7 cellular contexts compared by ENCODE assay signal in the genomic region with DNA sequence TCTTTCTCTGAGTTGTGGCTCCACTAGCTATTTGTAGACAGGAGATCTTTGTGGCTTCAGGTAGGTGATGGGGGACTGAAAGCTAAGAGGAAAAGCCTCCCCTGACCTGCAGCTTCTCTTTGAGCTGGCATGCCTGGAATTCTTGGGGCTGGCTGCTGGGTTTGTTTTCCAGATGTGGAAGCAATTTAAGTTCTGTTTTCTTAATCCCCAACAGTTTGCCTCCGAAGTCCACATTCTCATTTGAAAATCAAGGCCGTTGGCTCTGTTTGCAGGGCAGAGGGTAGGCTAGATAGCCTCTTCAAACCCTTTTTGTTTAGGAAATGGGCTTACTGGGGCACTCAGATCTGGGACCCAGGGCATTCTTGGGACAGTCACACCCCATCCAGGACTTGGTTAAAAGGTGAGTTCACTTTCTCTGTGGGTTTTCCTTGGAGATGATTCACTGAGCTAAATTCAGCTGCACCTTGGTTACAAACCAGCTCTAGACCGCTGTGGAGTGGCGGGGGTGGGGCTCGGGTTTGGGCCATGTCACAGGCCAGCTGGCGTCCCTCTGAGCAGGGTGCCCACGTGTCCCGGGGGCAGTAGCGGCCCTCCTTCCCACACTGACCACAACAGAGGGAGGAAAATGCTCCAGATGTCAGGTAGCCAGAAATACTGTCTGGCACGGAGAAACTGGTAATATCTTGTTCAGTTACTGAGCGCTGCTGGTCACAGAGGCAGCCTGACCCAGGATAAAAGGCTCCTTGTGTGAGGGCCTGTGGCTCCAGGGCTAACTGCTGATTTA.
DNase-seq lines count a peak whose midpoint lies in the region; ATAC-seq and TF ChIP-seq lines count a peak whose summit lies in the region.

No MANE protein-coding gene starts in this region.

- H3K36me3 Mint-ChIP-seq in activated naive CD8-positive, alpha-beta T cell treated with anti-CD3 and anti-CD28 coated beads, Interleukin-2, amount 50 U/mL, for 24 hours (ENCODE audit: low read depth): no peaks in the 10 kb centered on the region
- H3K36me3 Mint-ChIP-seq in stimulated activated naive B cell treated with anti-CD40 and anti-IgM and Interleukin-4, amounts not matched to agents 10 μg/mL and 1 μg/mL and 100 μg/mL, for 72 hours: peaks cover 3 to 8% of the 10 kb centered on the region in 2 donors

- H3K4me3 ChIP-seq in IMR-90 (ENCODE audit: insufficient read depth, low read depth, low read length): no peak overlapping the region
- H3K4me3 ChIP-seq in iPS-20b (ENCODE audit: low read length): peak overlapping the region; percentile 46; the same call in 1 of the 2 replicates
- H3K4me3 ChIP-seq in Karpas-422 (ENCODE audit: low read length): no peak overlapping the region

- H3K27ac ChIP-seq in IMR-90 (ENCODE audit: insufficient read depth, low read length): no peak overlapping the region
- H3K27ac ChIP-seq in iPS-20b (ENCODE audit: low read length): peak overlapping the region; percentile 77
- H3K27ac ChIP-seq in Karpas-422 (ENCODE audit: low read length): no peak overlapping the region

- no peak overlapping the region for H4K8ac ChIP-seq in IMR-90 (ENCODE audit: low read depth in 2 of 2, low read length in 2 of 2)

- no peaks in the 10 kb centered on the region for H3K79me1 ChIP-seq in IMR-90 (ENCODE audit: low read depth in 1 of 2, low read length in 2 of 2)

- H3K56ac ChIP-seq in IMR-90 (ENCODE audit: extremely low read depth, insufficient read depth, low read length): no peak overlapping the region

- dilution Hi-C loops in IMR-90 (cut with HindIII; ENCODE audit: low sequenced_read_pairs, unreplicated experiment): no loop called here

- BruUV-seq in IMR-90 (replicated peaks; lab: Mats Ljungman, UMichigan): no TSS peak

- intact Hi-C loops in IMR-90 (cut with micrococcal nuclease): no loop called here

- no peaks in the 10 kb centered on the region for H3K36me3 ChIP-seq in IMR-90 (ENCODE audit: control insufficient read depth, insufficient read depth, low read length)
- H3K36me3 ChIP-seq in iPS-20b (ENCODE audit: insufficient read depth, low read depth, low read length): no peaks in the 10 kb centered on the region
- H3K36me3 ChIP-seq in Karpas-422 (ENCODE audit: insufficient read depth, low read length): no peaks in the 10 kb centered on the region

- H3K4me2 ChIP-seq in IMR-90 (ENCODE audit: low read depth, low read length) (no peak overlapping the region), Karpas-422 (ENCODE audit: low read depth, low read length, poor library complexity, severe bottlenecking) (no peak overlapping the region)

- no peaks in the 10 kb centered on the region for H3K9me2 ChIP-seq in Karpas-422 (replicated peaks; ENCODE audit: insufficient read depth, low read length)

- no peak overlapping the region for H3K9ac ChIP-seq in IMR-90 (ENCODE audit: low read depth, low read length)
- peak overlapping the region; percentile 75; the same call in 1 of the 2 replicates for H3K9ac ChIP-seq in iPS-20b (ENCODE audit: low read depth, low read length)
- no peak overlapping the region for H3K9ac ChIP-seq in Karpas-422 (ENCODE audit: low read length)

- no peak overlapping the region for H3K23ac ChIP-seq in IMR-90 (ENCODE audit: low read depth, low read length)

- H2AK5ac ChIP-seq in IMR-90 (ENCODE audit: low read depth, low read length): no peak overlapping the region

- no peaks in the 10 kb centered on the region; the same call in 1 of the 2 replicates for H3K9me1 ChIP-seq in IMR-90 (ENCODE audit: insufficient read depth, low read length)

- peak; percentile 57 for ATAC-seq in IMR-90 (ENCODE audit: low read depth)
- ATAC-seq in activated naive CD8-positive, alpha-beta T cell treated with anti-CD3 and anti-CD28 coated beads, Interleukin-2, amount 50 U/mL, for 24 hours: peak; percentile 92
- ATAC-seq in stimulated activated naive B cell treated with anti-CD40 and anti-IgM and Interleukin-4, amounts not matched to agents 10 μg/mL and 1 μg/mL and 100 μg/mL, for 72 hours (replicated peaks): no peak
- no peak for ATAC-seq in HG02973 (IDR thresholded peaks at IDR 0.05; ENCODE audit: unreplicated experiment)

- TF ChIP-seq RAD21 in IMR-90 (IDR thresholded peaks at IDR 0.05; ENCODE audit: low read length): no peak

- H4K20me1 ChIP-seq in IMR-90 (ENCODE audit: insufficient read depth, low read length): no peaks in the 10 kb centered on the region
- H4K20me1 ChIP-seq in Karpas-422 (ENCODE audit: insufficient read depth, low read depth, low read length): peaks cover 10% of the 10 kb centered on the region; the same call in 1 of the 2 replicates

- H3K4me1 Mint-ChIP-seq in activated naive CD8-positive, alpha-beta T cell treated with anti-CD3 and anti-CD28 coated beads, Interleukin-2, amount 50 U/mL, for 24 hours: peaks cover 71% of the 10 kb centered on the region
- H3K4me1 Mint-ChIP-seq in stimulated activated naive B cell treated with anti-CD40 and anti-IgM and Interleukin-4, amounts not matched to agents 10 μg/mL and 1 μg/mL and 100 μg/mL, for 72 hours: peaks cover 35 to 71% of the 10 kb centered on the region in 2 donors

- TF ChIP-seq CTCF in IMR-90 (conservative IDR thresholded peaks at IDR 0.05; ENCODE audit: low read depth, low read length): no peak

- CTCF ChIA-PET in IMR-90 (lab: Yijun Ruan, JAX): no interaction called here

- TF ChIP-seq POLR2A in IMR-90 (IDR thresholded peaks at IDR 0.05; ENCODE audit: low read depth, low read length): no peak

- H4K5ac ChIP-seq in IMR-90 (ENCODE audit: low read depth, low read length): no peak overlapping the region

- H3K4ac ChIP-seq in IMR-90 (ENCODE audit: low read depth, low read length): no peak overlapping the region

- H3K4me3 Mint-ChIP-seq in activated naive CD8-positive, alpha-beta T cell treated with anti-CD3 and anti-CD28 coated beads, Interleukin-2, amount 50 U/mL, for 24 hours: peak overlapping the region; percentile 14
- H3K4me3 Mint-ChIP-seq in stimulated activated naive B cell treated with anti-CD40 and anti-IgM and Interleukin-4, amounts not matched to agents 10 μg/mL and 1 μg/mL and 100 μg/mL, for 72 hours: peak overlapping the region in 1 of 2 donors; percentile 22

- POLR2A ChIA-PET in IMR-90 (lab: Charles Lee; ENCODE audit: unreplicated experiment): no interaction called here

- H3K79me2 ChIP-seq in Karpas-422 (ENCODE audit: low read length): no peaks in the 10 kb centered on the region

- no peak overlapping the region for H2BK15ac ChIP-seq in IMR-90 (ENCODE audit: low read depth, low read length)

- no peak overlapping the region for H4K91ac ChIP-seq in IMR-90 (ENCODE audit: insufficient read depth, low read depth, low read length)

- no CpG with 5 or more reads among the region's 11 CpGs for WGBS in IMR-90 (ENCODE audit: extremely low coverage in 2 of 2, insufficient read length in 1 of 2), 2 experiments

- H3K9me3 ChIP-seq in IMR-90 (ENCODE audit: control insufficient read depth, insufficient read depth, low read length) (no peaks in the 10 kb centered on the region), iPS-20b (ENCODE audit: insufficient read depth, low read depth, low read length) (no peaks in the 10 kb centered on the region), Karpas-422 (ENCODE audit: low read length) (no peaks in the 10 kb centered on the region)

- H2BK120ac ChIP-seq in IMR-90 (ENCODE audit: low read depth, low read length): no peak overlapping the region

- no peak overlapping the region for H3K14ac ChIP-seq in IMR-90 (replicated peaks; ENCODE audit: low read depth, low read length)

- no peaks in the 10 kb centered on the region for H3K4me1 ChIP-seq in IMR-90 (ENCODE audit: control insufficient read depth, insufficient read depth, low read length)
- peaks cover 22% of the 10 kb centered on the region; the same call in 1 of the 2 replicates for H3K4me1 ChIP-seq in iPS-20b (ENCODE audit: insufficient read depth, low read length)
- peaks cover 12% of the 10 kb centered on the region for H3K4me1 ChIP-seq in Karpas-422 (ENCODE audit: low read length)

- peak overlapping the region; percentile 26 for H3K27ac Mint-ChIP-seq in activated naive CD8-positive, alpha-beta T cell treated with anti-CD3 and anti-CD28 coated beads, Interleukin-2, amount 50 U/mL, for 24 hours
- H3K27ac Mint-ChIP-seq in stimulated activated naive B cell treated with anti-CD40 and anti-IgM and Interleukin-4, amounts not matched to agents 10 μg/mL and 1 μg/mL and 100 μg/mL, for 72 hours: peak overlapping the region; percentile 37

- H2AFZ ChIP-seq in IMR-90 (replicated peaks; ENCODE audit: low read length, poor library complexity): no peak overlapping the region
- H2AFZ ChIP-seq in Karpas-422 (ENCODE audit: low read length): no peak overlapping the region

- H3K27me3 Mint-ChIP-seq in activated naive CD8-positive, alpha-beta T cell treated with anti-CD3 and anti-CD28 coated beads, Interleukin-2, amount 50 U/mL, for 24 hours: no peaks in the 10 kb centered on the region
- no peaks in the 10 kb centered on the region for H3K27me3 Mint-ChIP-seq in stimulated activated naive B cell treated with anti-CD40 and anti-IgM and Interleukin-4, amounts not matched to agents 10 μg/mL and 1 μg/mL and 100 μg/mL, for 72 hours

- in situ Hi-C loops in IMR-90 (cut with MboI; ENCODE audit: low sequenced_read_pairs): no loop called here

- no peak overlapping the region for H2BK5ac ChIP-seq in IMR-90 (ENCODE audit: low read depth, low read length, poor library complexity, severe bottlenecking)

- no peak overlapping the region for H2BK20ac ChIP-seq in IMR-90 (ENCODE audit: low read depth, low read length)

- no peak overlapping the region for H3K18ac ChIP-seq in IMR-90 (ENCODE audit: low read depth, low read length)

- peak; percentile 22 for DNase-seq in IMR-90
- DNase-seq in activated naive CD8-positive, alpha-beta T cell treated with anti-CD3 and anti-CD28 coated beads, Interleukin-2, amount 50 U/mL, for 24 hours: peak; percentile 70
- DNase-seq in stimulated activated naive B cell treated with anti-CD40 and anti-IgM and Interleukin-4, amounts not matched to agents 10 μg/mL and 1 μg/mL and 100 μg/mL, for 72 hours: no peak
- no peak for DNase-seq in Karpas-422
- DNase-seq in NCI-H1694 (lab: John Stamatoyannopoulos, UW): no peak

- no peaks in the 10 kb centered on the region for H3K9me3 Mint-ChIP-seq in activated naive CD8-positive, alpha-beta T cell treated with anti-CD3 and anti-CD28 coated beads, Interleukin-2, amount 50 U/mL, for 24 hours
- no peaks in the 10 kb centered on the region for H3K9me3 Mint-ChIP-seq in stimulated activated naive B cell treated with anti-CD40 and anti-IgM and Interleukin-4, amounts not matched to agents 10 μg/mL and 1 μg/mL and 100 μg/mL, for 72 hours

- H3K27me3 ChIP-seq in IMR-90 (ENCODE audit: control insufficient read depth, insufficient read depth, low read length): peaks cover 50% of the 10 kb centered on the region
- H3K27me3 ChIP-seq in iPS-20b (ENCODE audit: insufficient read depth, low read length): no peaks in the 10 kb centered on the region
- H3K27me3 ChIP-seq in Karpas-422 (ENCODE audit: low read length): no peaks in the 10 kb centered on the region

- H2AK9ac ChIP-seq in IMR-90 (replicated peaks; ENCODE audit: low read depth, low read length, poor library complexity): no peak overlapping the region

TF ChIP-seq in IMR-90, 13 proteins besides CTCF, POLR2A, EP300 and RAD21 (continues in another document):
- TF ChIP-seq NFE2L2 (IDR thresholded peaks at IDR 0.05; ENCODE audit: low read depth, low read length): no peak
- TF ChIP-seq CHD1 (IDR thresholded peaks at IDR 0.05; ENCODE audit: low read depth, low read length): no peak

Comparison
In these comparisons a context has a peak if more than half of its experiments do, and no peak if none do; other contexts are left out.
1. ATAC-seq: peak in IMR-90 (single experiment) and activated naive CD8-positive, alpha-beta T cell treated with anti-CD3 and anti-CD28 coated beads, Interleukin-2, amount 50 U/mL, for 24 hours (single experiment); none in stimulated activated naive B cell treated with anti-CD40 and anti-IgM and Interleukin-4, amounts not matched to agents 10 μg/mL and 1 μg/mL and 100 μg/mL, for 72 hours (0 of 2) and HG02973 (single experiment).
2. DNase-seq: peak in IMR-90 (single experiment) and activated naive CD8-positive, alpha-beta T cell treated with anti-CD3 and anti-CD28 coated beads, Interleukin-2, amount 50 U/mL, for 24 hours (single experiment); none in stimulated activated naive B cell treated with anti-CD40 and anti-IgM and Interleukin-4, amounts not matched to agents 10 μg/mL and 1 μg/mL and 100 μg/mL, for 72 hours (single experiment), Karpas-422 (single experiment) and NCI-H1694 (single experiment).